ENCODE assay signal across 17 cellular contexts in the genomic region with DNA sequence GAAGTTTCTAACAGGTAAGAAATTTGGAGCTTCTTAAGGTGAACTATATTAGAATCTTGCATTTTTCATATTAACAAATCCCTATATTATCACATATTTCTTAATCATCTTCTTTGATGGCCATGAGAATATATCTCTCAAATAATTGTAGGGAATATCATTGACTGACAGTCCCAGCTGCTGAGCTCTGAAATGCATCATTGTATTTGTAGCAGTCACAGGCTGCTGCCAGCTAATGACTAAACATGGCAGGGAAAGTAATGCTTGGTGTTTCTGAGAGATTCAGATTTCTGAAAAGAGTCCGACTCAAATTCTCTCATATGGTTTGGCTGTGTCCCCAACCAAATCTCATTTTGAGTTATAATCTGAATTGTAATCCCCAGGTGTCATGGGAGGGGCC.
"Had no signal": no experiment of that assay in that cellular context is flagged by ENCODE, and none has a peak within 500 bp of the region (broad histone marks: within the 10 kb centered on the region; RNA-seq: fewer than 3 reads in every experiment).

No MANE protein-coding gene starts in this region.

- ATAC-seq: effector memory CD8-positive, alpha-beta T cell; left lobe of liver; mucosa of descending colon; naive thymus-derived CD4-positive, alpha-beta T cell; right lobe of liver; stimulated activated naive CD8-positive, alpha-beta T cell treated with anti-CD3 and anti-CD28 coated beads, Interleukin-15, amount 100 ng/mL, for 72 hours had no signal

- DNase-seq: cortex of kidney; effector memory CD8-positive, alpha-beta T cell; erythroblast; mucosa of descending colon; naive thymus-derived CD4-positive, alpha-beta T cell; occipital lobe; ovary; right lobe of liver; stimulated activated CD4-positive, alpha-beta T cell treated with anti-CD3 and anti-CD28 coated beads, Interleukin-12 subunit alpha, Interleukin-12 subunit beta, amount 100 ng/mL, for 4 hours; stimulated activated CD4-positive, alpha-beta T cell treated with anti-CD3 and anti-CD28 coated beads, Interleukin-1b, Interleukin-23, amount 100 ng/mL, for 48 hours; stimulated activated CD4-positive, alpha-beta T cell treated with anti-CD3 and anti-CD28 coated beads, Interleukin-4, amount 100 ng/mL, for 1 hour; stimulated activated CD8-positive, alpha-beta memory T cell treated with anti-CD3 and anti-CD28 coated beads, Interleukin-4, amount 100 ng/mL, for 48 hours; stimulated activated naive CD4-positive, alpha-beta T cell; stimulated activated naive CD8-positive, alpha-beta T cell treated with anti-CD3 and anti-CD28 coated beads, Interleukin-15, amount 100 ng/mL, for 72 hours; thyroid gland; trophoblast cell had no signal
